1 cellular context compared by ENCODE assay signal in genomic region chr19:56976995-56977906, GRCh38.
TF ChIP-seq lines count a peak whose summit lies in the region.

No MANE protein-coding gene starts in this region.

TF ChIP-seq in HepG2, 621 proteins besides CTCF, POLR2A, EP300 and RAD21 (continued from another document and continues in another):
- TF ChIP-seq, protein P1, sequence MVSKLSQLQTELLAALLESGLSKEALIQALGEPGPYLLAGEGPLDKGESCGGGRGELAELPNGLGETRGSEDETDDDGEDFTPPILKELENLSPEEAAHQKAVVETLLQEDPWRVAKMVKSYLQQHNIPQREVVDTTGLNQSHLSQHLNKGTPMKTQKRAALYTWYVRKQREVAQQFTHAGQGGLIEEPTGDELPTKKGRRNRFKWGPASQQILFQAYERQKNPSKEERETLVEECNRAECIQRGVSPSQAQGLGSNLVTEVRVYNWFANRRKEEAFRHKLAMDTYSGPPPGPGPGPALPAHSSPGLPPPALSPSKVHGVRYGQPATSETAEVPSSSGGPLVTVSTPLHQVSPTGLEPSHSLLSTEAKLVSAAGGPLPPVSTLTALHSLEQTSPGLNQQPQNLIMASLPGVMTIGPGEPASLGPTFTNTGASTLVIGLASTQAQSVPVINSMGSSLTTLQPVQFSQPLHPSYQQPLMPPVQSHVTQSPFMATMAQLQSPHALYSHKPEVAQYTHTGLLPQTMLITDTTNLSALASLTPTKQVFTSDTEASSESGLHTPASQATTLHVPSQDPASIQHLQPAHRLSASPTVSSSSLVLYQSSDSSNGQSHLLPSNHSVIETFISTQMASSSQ (IDR thresholded peaks at IDR 0.05; ENCODE audit: low read depth) = peak; percentile 45; the same call in 1 of the 2 replicates
- TF ChIP-seq, protein P1 (CRISPR knock-in tag; IDR thresholded peaks at IDR 0.05; ENCODE audit: borderline replicate concordance) = no peak
- TF ChIP-seq, protein P2, sequence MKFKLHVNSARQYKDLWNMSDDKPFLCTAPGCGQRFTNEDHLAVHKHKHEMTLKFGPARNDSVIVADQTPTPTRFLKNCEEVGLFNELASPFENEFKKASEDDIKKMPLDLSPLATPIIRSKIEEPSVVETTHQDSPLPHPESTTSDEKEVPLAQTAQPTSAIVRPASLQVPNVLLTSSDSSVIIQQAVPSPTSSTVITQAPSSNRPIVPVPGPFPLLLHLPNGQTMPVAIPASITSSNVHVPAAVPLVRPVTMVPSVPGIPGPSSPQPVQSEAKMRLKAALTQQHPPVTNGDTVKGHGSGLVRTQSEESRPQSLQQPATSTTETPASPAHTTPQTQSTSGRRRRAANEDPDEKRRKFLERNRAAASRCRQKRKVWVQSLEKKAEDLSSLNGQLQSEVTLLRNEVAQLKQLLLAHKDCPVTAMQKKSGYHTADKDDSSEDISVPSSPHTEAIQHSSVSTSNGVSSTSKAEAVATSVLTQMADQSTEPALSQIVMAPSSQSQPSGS (CRISPR knock-in tag; IDR thresholded peaks at IDR 0.05) = no peak
- TF ChIP-seq ZNF224 (CRISPR knock-in tag; IDR thresholded peaks at IDR 0.05) (no peak), ZNF230 (CRISPR knock-in tag; IDR thresholded peaks at IDR 0.05) (no peak), RNF2 (conservative IDR thresholded peaks at IDR 0.05; ENCODE audit: low read depth) (no peak), NCOA1 (CRISPR knock-in tag; IDR thresholded peaks at IDR 0.05) (no peak), HMG20A (CRISPR knock-in tag; IDR thresholded peaks at IDR 0.05; ENCODE audit: borderline replicate concordance) (no peak; the same call in 1 of the 2 replicates), ZNF652 (CRISPR knock-in tag; IDR thresholded peaks at IDR 0.05; ENCODE audit: borderline replicate concordance, low read depth) (no peak), ZFP62 (CRISPR knock-in tag; IDR thresholded peaks at IDR 0.05) (no peak), YEATS4 (CRISPR knock-in tag; IDR thresholded peaks at IDR 0.05; ENCODE audit: borderline replicate concordance) (0 out of 2 replicates have a peak, but pooled peaks have one; percentile 4), MXI1 (IDR thresholded peaks at IDR 0.05; ENCODE audit: borderline replicate concordance, low read depth, low read length) (no peak), ZNF646 (CRISPR knock-in tag; IDR thresholded peaks at IDR 0.05) (no peak), ZNF619 (CRISPR knock-in tag; IDR thresholded peaks at IDR 0.05) (no peak), HCFC1 (IDR thresholded peaks at IDR 0.05; ENCODE audit: low read depth, low read length) (no peak), NR3C1 (CRISPR knock-in tag; IDR thresholded peaks at IDR 0.05) (no peak), ZFP36L1 (CRISPR knock-in tag; IDR thresholded peaks at IDR 0.05) (no peak), MYC (CRISPR knock-in tag; IDR thresholded peaks at IDR 0.05; ENCODE audit: borderline replicate concordance) (no peak), ZNF274 (CRISPR knock-in tag; IDR thresholded peaks at IDR 0.05) (no peak), SP1 (IDR thresholded peaks at IDR 0.05) (no peak), SP1 (CRISPR knock-in tag; IDR thresholded peaks at IDR 0.05) (no peak), ZNF205 (CRISPR knock-in tag; IDR thresholded peaks at IDR 0.05) (no peak), ZNF530 (CRISPR knock-in tag; IDR thresholded peaks at IDR 0.05; ENCODE audit: low read depth) (no peak), ZNF207 (IDR thresholded peaks at IDR 0.05; ENCODE audit: borderline replicate concordance) (no peak), ISL2 (CRISPR knock-in tag; IDR thresholded peaks at IDR 0.05) (no peak), ZNF280B (CRISPR knock-in tag; IDR thresholded peaks at IDR 0.05; ENCODE audit: borderline replicate concordance) (no peak), ZNF570 (CRISPR knock-in tag; IDR thresholded peaks at IDR 0.05; ENCODE audit: borderline replicate concordance) (0 out of 2 replicates have a peak, but pooled peaks have one; percentile 44), ARID2 (CRISPR knock-in tag; IDR thresholded peaks at IDR 0.05; ENCODE audit: borderline replicate concordance) (no peak), ZNF614 (CRISPR knock-in tag; IDR thresholded peaks at IDR 0.05; ENCODE audit: borderline replicate concordance) (0 out of 2 replicates have a peak, but pooled peaks have one; percentile 11), CHD2 (IDR thresholded peaks at IDR 0.05; ENCODE audit: low read depth, low read length) (no peak), ZNF33A (CRISPR knock-in tag; IDR thresholded peaks at IDR 0.05; ENCODE audit: borderline replicate concordance) (no peak; the same call in 1 of the 2 replicates), ZFP82 (CRISPR knock-in tag; IDR thresholded peaks at IDR 0.05; ENCODE audit: borderline replicate concordance) (no peak), IKZF4 (CRISPR knock-in tag; IDR thresholded peaks at IDR 0.05; ENCODE audit: borderline replicate concordance, low read depth, not compliant biosample characterization) (no peak), ZNF251 (CRISPR knock-in tag; IDR thresholded peaks at IDR 0.05) (no peak), SP5 (CRISPR knock-in tag; IDR thresholded peaks at IDR 0.05; ENCODE audit: borderline replicate concordance, low read depth) (0 out of 2 replicates have a peak, but pooled peaks have one; percentile 23), ZNF7 (CRISPR knock-in tag; IDR thresholded peaks at IDR 0.05) (no peak), ZNF383 (CRISPR knock-in tag; IDR thresholded peaks at IDR 0.05; ENCODE audit: borderline replicate concordance) (0 out of 2 replicates have a peak, but pooled peaks have one; percentile 62), ZNF124 (CRISPR knock-in tag; IDR thresholded peaks at IDR 0.05) (no peak)
- TF ChIP-seq, protein P3, sequence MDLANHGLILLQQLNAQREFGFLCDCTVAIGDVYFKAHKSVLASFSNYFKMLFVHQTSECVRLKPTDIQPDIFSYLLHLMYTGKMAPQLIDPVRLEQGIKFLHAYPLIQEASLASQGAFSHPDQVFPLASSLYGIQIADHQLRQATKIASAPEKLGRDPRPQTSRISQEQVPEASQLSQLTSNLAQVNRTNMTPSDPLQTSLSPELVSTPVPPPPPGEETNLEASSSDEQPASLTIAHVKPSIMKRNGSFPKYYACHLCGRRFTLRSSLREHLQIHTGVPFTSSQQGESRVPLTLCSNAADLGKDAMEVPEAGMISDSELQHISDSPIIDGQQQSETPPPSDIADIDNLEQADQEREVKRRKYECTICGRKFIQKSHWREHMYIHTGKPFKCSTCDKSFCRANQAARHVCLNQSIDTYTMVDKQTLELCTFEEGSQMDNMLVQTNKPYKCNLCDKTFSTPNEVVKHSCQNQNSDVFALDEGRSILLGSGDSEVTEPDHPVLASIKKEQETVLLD (CRISPR knock-in tag; IDR thresholded peaks at IDR 0.05; ENCODE audit: low read depth) = no peak
- TF ChIP-seq, protein P4, sequence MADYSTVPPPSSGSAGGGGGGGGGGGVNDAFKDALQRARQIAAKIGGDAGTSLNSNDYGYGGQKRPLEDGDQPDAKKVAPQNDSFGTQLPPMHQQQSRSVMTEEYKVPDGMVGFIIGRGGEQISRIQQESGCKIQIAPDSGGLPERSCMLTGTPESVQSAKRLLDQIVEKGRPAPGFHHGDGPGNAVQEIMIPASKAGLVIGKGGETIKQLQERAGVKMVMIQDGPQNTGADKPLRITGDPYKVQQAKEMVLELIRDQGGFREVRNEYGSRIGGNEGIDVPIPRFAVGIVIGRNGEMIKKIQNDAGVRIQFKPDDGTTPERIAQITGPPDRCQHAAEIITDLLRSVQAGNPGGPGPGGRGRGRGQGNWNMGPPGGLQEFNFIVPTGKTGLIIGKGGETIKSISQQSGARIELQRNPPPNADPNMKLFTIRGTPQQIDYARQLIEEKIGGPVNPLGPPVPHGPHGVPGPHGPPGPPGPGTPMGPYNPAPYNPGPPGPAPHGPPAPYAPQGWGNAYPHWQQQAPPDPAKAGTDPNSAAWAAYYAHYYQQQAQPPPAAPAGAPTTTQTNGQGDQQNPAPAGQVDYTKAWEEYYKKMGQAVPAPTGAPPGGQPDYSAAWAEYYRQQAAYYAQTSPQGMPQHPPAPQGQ (CRISPR knock-in tag; IDR thresholded peaks at IDR 0.05; ENCODE audit: borderline replicate concordance) = no peak
- TF ChIP-seq, protein P5, sequence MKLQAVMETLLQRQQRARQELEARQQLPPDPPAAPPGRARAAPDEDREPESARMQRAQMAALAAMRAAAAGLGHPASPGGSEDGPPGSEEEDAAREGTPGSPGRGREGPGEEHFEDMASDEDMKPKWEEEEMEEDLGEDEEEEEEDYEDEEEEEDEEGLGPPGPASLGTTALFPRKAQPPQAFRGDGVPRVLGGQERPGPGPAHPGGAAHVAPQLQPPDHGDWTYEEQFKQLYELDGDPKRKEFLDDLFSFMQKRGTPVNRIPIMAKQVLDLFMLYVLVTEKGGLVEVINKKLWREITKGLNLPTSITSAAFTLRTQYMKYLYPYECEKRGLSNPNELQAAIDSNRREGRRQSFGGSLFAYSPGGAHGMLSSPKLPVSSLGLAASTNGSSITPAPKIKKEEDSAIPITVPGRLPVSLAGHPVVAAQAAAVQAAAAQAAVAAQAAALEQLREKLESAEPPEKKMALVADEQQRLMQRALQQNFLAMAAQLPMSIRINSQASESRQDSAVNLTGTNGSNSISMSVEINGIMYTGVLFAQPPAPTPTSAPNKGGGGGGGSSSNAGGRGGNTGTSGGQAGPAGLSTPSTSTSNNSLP (IDR thresholded peaks at IDR 0.05; ENCODE audit: low read depth, low read length) = no peak
- TF ChIP-seq, protein P6, sequence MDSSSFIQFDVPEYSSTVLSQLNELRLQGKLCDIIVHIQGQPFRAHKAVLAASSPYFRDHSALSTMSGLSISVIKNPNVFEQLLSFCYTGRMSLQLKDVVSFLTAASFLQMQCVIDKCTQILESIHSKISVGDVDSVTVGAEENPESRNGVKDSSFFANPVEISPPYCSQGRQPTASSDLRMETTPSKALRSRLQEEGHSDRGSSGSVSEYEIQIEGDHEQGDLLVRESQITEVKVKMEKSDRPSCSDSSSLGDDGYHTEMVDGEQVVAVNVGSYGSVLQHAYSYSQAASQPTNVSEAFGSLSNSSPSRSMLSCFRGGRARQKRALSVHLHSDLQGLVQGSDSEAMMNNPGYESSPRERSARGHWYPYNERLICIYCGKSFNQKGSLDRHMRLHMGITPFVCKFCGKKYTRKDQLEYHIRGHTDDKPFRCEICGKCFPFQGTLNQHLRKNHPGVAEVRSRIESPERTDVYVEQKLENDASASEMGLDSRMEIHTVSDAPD (CRISPR knock-in tag; IDR thresholded peaks at IDR 0.05) = no peak
- TF ChIP-seq, protein P7, sequence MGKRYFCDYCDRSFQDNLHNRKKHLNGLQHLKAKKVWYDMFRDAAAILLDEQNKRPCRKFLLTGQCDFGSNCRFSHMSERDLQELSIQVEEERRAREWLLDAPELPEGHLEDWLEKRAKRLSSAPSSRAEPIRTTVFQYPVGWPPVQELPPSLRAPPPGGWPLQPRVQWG (CRISPR knock-in tag; IDR thresholded peaks at IDR 0.05; ENCODE audit: borderline replicate concordance, low read depth) = no peak
